ENCODE assay signal across 3 cellular contexts in the genomic region with DNA sequence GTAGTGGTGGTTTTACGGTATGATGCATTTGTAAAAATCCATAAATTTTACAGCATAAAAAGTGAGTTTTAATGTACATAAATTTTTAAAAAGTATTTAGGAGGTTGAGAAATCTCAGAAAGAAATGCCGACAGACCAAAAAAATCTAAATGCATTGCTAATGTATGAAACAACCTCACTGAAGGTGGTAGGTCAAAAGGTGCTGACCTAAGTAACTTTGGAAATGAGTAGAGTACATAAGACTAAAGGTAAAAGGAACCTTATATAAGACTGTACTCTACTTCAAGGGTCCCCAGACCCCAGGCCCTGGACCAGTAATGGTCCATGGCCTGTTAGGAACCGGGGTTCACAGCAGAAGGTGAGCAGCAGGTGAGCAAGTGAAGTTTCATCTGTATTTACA.
TF ChIP-seq lines count a peak whose summit lies in the region.

No MANE protein-coding gene starts in this region.

TF ChIP-seq in HepG2, 621 proteins besides CTCF, POLR2A, EP300 and RAD21:
- no peak for TF ChIP-seq FOXA3 (CRISPR knock-in tag; IDR thresholded peaks at IDR 0.05)
- TF ChIP-seq, protein P1, sequence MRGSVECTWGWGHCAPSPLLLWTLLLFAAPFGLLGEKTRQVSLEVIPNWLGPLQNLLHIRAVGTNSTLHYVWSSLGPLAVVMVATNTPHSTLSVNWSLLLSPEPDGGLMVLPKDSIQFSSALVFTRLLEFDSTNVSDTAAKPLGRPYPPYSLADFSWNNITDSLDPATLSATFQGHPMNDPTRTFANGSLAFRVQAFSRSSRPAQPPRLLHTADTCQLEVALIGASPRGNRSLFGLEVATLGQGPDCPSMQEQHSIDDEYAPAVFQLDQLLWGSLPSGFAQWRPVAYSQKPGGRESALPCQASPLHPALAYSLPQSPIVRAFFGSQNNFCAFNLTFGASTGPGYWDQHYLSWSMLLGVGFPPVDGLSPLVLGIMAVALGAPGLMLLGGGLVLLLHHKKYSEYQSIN (CRISPR knock-in tag; IDR thresholded peaks at IDR 0.05; ENCODE audit: borderline replicate concordance) = no peak
- no peak for TF ChIP-seq MTA1 (CRISPR knock-in tag; IDR thresholded peaks at IDR 0.05; ENCODE audit: borderline replicate concordance)
- TF ChIP-seq MAFF (IDR thresholded peaks at IDR 0.05; ENCODE audit: low read depth, low read length) = 0 out of 2 replicates have a peak, but pooled peaks have one; percentile 21
- TF ChIP-seq MAFK (conservative IDR thresholded peaks at IDR 0.05 in 1 of 2, IDR thresholded peaks at IDR 0.05 in 1 of 2; ENCODE audit: low read length in 2 of 2) = peak; percentile 33 to 73; a peak in 2 of 4 replicates
TF ChIP-seq in HepG2: peak in this region for 2.

TF ChIP-seq in A549, 52 proteins besides CTCF, POLR2A, EP300 and RAD21:
- TF ChIP-seq NFE2L2 (conservative IDR thresholded peaks at IDR 0.05; ENCODE audit: low read length) (no peak), CBX8 (IDR thresholded peaks at IDR 0.05) (no peak), MAFK (IDR thresholded peaks at IDR 0.05; ENCODE audit: partially characterized antibody) (peak; percentile 57), SMC3 (IDR thresholded peaks at IDR 0.05) (no peak), HOXA7 (CRISPR knock-in tag; IDR thresholded peaks at IDR 0.05) (no peak), CEBPB (IDR thresholded peaks at IDR 0.05) (no peak), ZFP36 (IDR thresholded peaks at IDR 0.05; ENCODE audit: borderline replicate concordance, partially characterized antibody) (no peak)
- TF ChIP-seq, protein P2, sequence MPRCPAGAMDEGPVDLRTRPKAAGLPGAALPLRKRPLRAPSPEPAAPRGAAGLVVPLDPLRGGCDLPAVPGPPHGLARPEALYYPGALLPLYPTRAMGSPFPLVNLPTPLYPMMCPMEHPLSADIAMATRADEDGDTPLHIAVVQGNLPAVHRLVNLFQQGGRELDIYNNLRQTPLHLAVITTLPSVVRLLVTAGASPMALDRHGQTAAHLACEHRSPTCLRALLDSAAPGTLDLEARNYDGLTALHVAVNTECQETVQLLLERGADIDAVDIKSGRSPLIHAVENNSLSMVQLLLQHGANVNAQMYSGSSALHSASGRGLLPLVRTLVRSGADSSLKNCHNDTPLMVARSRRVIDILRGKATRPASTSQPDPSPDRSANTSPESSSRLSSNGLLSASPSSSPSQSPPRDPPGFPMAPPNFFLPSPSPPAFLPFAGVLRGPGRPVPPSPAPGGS (IDR thresholded peaks at IDR 0.05) = no peak
TF ChIP-seq in A549: peak in this region for 1.

TF ChIP-seq in IMR-90, 13 proteins besides CTCF, POLR2A, EP300 and RAD21:
- TF ChIP-seq RFX5 (IDR thresholded peaks at IDR 0.05; ENCODE audit: low read depth, low read length) (no peak), MAZ (IDR thresholded peaks at IDR 0.05; ENCODE audit: borderline replicate concordance, low read depth, low read length) (no peak), MAFK (IDR thresholded peaks at IDR 0.05; ENCODE audit: low read depth, low read length) (peak; percentile 58)
- TF ChIP-seq, protein P3, sequence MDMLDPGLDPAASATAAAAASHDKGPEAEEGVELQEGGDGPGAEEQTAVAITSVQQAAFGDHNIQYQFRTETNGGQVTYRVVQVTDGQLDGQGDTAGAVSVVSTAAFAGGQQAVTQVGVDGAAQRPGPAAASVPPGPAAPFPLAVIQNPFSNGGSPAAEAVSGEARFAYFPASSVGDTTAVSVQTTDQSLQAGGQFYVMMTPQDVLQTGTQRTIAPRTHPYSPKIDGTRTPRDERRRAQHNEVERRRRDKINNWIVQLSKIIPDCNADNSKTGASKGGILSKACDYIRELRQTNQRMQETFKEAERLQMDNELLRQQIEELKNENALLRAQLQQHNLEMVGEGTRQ (IDR thresholded peaks at IDR 0.05; ENCODE audit: low read depth, low read length) = no peak
TF ChIP-seq in IMR-90: peak in this region for 1.
